11 cellular contexts compared by ENCODE assay signal in the genomic region with DNA sequence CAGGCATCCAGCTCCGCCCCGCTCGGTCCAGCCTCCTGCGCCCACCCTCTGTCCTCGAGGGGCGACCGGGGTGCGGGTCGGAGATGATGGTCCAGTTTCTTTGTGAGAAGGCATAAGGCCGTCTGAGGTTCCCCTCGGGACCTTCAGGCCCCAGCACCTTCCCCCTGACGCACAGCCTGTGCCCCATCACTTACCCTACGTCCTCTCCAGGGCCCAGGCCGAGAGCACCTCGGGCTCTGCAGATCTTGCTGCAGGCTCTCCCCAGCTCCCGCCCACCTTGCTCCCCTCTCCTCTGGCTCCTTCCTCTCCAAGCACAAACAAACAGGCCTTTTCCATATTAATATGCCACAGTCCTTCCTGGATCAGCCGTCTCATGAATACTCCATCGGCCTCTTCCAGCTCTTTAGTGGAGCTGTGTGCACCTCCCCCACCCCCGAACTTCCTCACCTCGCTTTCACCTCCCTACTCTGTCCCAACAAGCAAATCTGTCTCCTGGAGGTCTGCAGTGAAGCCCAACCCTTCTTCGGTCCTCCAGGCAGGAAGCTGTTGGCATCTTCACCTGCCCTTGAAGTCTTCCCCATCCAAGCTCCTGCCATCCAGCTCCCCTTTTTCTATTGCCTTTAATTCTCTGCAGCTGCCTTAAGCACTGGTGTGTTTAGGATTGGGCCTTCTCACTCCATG. TPM values are rescaled to one million over a fixed set of nuclear protein-coding genes. Genes with fewer than 3 reads are reported as not detected.
DNase-seq lines count a peak whose midpoint lies in the region; ATAC-seq, FAIRE-seq and TF ChIP-seq lines count a peak whose summit lies in the region.
"Had no signal": no experiment of that assay in that cellular context is flagged by ENCODE, and none has a peak within 500 bp of the region (broad histone marks: within the 10 kb centered on the region; RNA-seq: fewer than 3 reads in every experiment).

No MANE protein-coding gene starts in this region.

- FAIRE-seq in keratinocyte (lab: Jason Lieb, UNC), result no peak
- no peak for FAIRE-seq in RCC 7860 (lab: Jason Lieb, UNC)

- ATAC-seq in activated CD8-positive, alpha-beta T cell treated with anti-CD3 and anti-CD28 coated beads for 36 hours, result no peak
- no peak for ATAC-seq in GM18858 (IDR thresholded peaks at IDR 0.05; ENCODE audit: unreplicated experiment)
- ATAC-seq in HG03439 (IDR thresholded peaks at IDR 0.05; ENCODE audit: unreplicated experiment), result no peak

- H3K79me2 ChIP-seq in keratinocyte (ENCODE audit: control insufficient read depth, insufficient read depth, low read length), result no peaks in the 10 kb centered on the region

- H2AFZ ChIP-seq in keratinocyte (ENCODE audit: control insufficient read depth, low read length), result no peak overlapping the region

- POLR2A ChIA-PET in activated CD8-positive, alpha-beta T cell treated with anti-CD3 and anti-CD28 coated beads for 36 hours (lab: Charles Lee), result interaction anchor here (2.2 to 2.9 kb wide), 2 partner anchors 60 to 67 kb away, joined by 7 to 11 read pairs; partner anchors contain the start of gene ZMPSTE24

- no peaks in the 10 kb centered on the region for H3K36me3 ChIP-seq in keratinocyte (ENCODE audit: control insufficient read depth in 2 of 2, extremely low read depth in 1 of 2, insufficient read depth in 2 of 2, low read length in 2 of 2)

- H4K20me1 ChIP-seq in keratinocyte (ENCODE audit: control insufficient read depth, extremely low read depth, insufficient read depth, low read length), result no peaks in the 10 kb centered on the region

- dilution Hi-C loops in keratinocyte (cut with MboI; ENCODE audit: extremely low pct_ligation_motif_present, low sequenced_read_pairs), result no loop called here

- H3K27ac ChIP-seq in keratinocyte (ENCODE audit: control insufficient read depth, insufficient read depth, low read length) (no peak overlapping the region), substantia nigra (ENCODE audit: low read depth, low read length, poor library complexity, severe bottlenecking) (peak overlapping the region; percentile 99)

- H3K27me3 Mint-ChIP-seq in activated T-cell treated with anti-CD3 and anti-CD28 coated beads, Interleukin-2, amount 50 U/mL, for 24 hours, result peaks cover 21% of the 10 kb centered on the region
- H3K27me3 Mint-ChIP-seq in activated CD8-positive, alpha-beta T cell treated with anti-CD3 and anti-CD28 coated beads for 36 hours, result peaks cover 9% of the 10 kb centered on the region

- CTCF ChIA-PET in activated CD8-positive, alpha-beta T cell treated with anti-CD3 and anti-CD28 coated beads for 36 hours (lab: Charles Lee), result interaction anchor here (0.8 to 5.3 kb wide), 10 partner anchors 20 to 215 kb away, joined by 3 to 108 read pairs (median 4); no protein-coding TSS in a partner anchor

- H3K27me3 ChIP-seq in keratinocyte (ENCODE audit: control insufficient read depth, extremely low read depth, insufficient read depth, low read length), result peaks cover 26% of the 10 kb centered on the region

- peak overlapping the region; percentile 27 for H3K4me2 ChIP-seq in keratinocyte (ENCODE audit: control insufficient read depth, extremely low read depth, insufficient read depth, low read depth, low read length)

- H3K4me1 ChIP-seq in keratinocyte (ENCODE audit: control insufficient read depth, extremely low read depth, insufficient read depth, low read length), result peaks cover 12% of the 10 kb centered on the region

- no peak for DNase-seq in activated T-cell treated with anti-CD3 and anti-CD28 coated beads, Interleukin-2, amount 50 U/mL, for 24 hours
- DNase-seq in activated T-cell treated with anti-CD3 and anti-CD28 coated beads for 4 hours (no peak), keratinocyte (ENCODE audit: low read depth, low spot score) (no peak), substantia nigra (lab: John Stamatoyannopoulos, UW) (peak in 6 of 49 donors; percentile 33 to 50 (median 36)), RCC 7860 (ENCODE audit: low spot score) (no peak)
- DNase-seq in activated CD8-positive, alpha-beta T cell treated with anti-CD3 and anti-CD28 coated beads for 36 hours, result no peak
- DNase-seq: activated effector memory CD4-positive, alpha-beta T cell treated with anti-CD3 and anti-CD28 coated beads, Interleukin-2, amount 50 U/mL, for 16 hours; foreskin fibroblast; OCI-M1 had no signal

- TF ChIP-seq CTCF in activated CD8-positive, alpha-beta T cell treated with anti-CD3 and anti-CD28 coated beads for 36 hours (IDR thresholded peaks at IDR 0.05), result no peak
- no peak for TF ChIP-seq CTCF in keratinocyte (optimal IDR thresholded peaks at IDR 0.05 in 1 of 3, IDR thresholded peaks at IDR 0.05 in 1 of 3, conservative IDR thresholded peaks at IDR 0.05 in 1 of 3; ENCODE audit: extremely low read depth in 1 of 3, insufficient read depth in 2 of 3, low read length in 3 of 3)

- H3K36me3 Mint-ChIP-seq in activated T-cell treated with anti-CD3 and anti-CD28 coated beads, Interleukin-2, amount 50 U/mL, for 24 hours (ENCODE audit: low read depth), result no peaks in the 10 kb centered on the region
- H3K36me3 Mint-ChIP-seq in activated CD8-positive, alpha-beta T cell treated with anti-CD3 and anti-CD28 coated beads for 36 hours (ENCODE audit: low read depth), result no peaks in the 10 kb centered on the region

- intact Hi-C loops in activated CD8-positive, alpha-beta T cell treated with anti-CD3 and anti-CD28 coated beads for 36 hours (cut with micrococcal nuclease), result loop anchor here (10.0 kb wide), 2 partner anchors 87 to 163 kb away; no protein-coding TSS in a partner anchor

- H3K9me3 ChIP-seq in keratinocyte (ENCODE audit: control insufficient read depth, low read depth, low read length), result no peaks in the 10 kb centered on the region

- H3K9ac ChIP-seq in keratinocyte (ENCODE audit: control insufficient read depth, extremely low read depth, insufficient read depth, low read length), result no peak overlapping the region

- H3K4me3 ChIP-seq in keratinocyte (ENCODE audit: control insufficient read depth in 2 of 3, extremely low read depth in 1 of 3, insufficient read depth in 2 of 3, low read depth in 1 of 3, low read length in 3 of 3), result no peak overlapping the region

- H3K9me3 Mint-ChIP-seq in activated T-cell treated with anti-CD3 and anti-CD28 coated beads, Interleukin-2, amount 50 U/mL, for 24 hours, result no peaks in the 10 kb centered on the region
- H3K9me3 Mint-ChIP-seq in activated CD8-positive, alpha-beta T cell treated with anti-CD3 and anti-CD28 coated beads for 36 hours, result no peaks in the 10 kb centered on the region

- H3K4me1 Mint-ChIP-seq in activated T-cell treated with anti-CD3 and anti-CD28 coated beads, Interleukin-2, amount 50 U/mL, for 24 hours (ENCODE audit: low read depth), result peaks cover 45% of the 10 kb centered on the region
- H3K4me1 Mint-ChIP-seq in activated CD8-positive, alpha-beta T cell treated with anti-CD3 and anti-CD28 coated beads for 36 hours (ENCODE audit: low read depth), result peaks cover 30% of the 10 kb centered on the region

- no peak overlapping the region for H3K27ac Mint-ChIP-seq in activated T-cell treated with anti-CD3 and anti-CD28 coated beads, Interleukin-2, amount 50 U/mL, for 24 hours
- H3K27ac Mint-ChIP-seq in activated CD8-positive, alpha-beta T cell treated with anti-CD3 and anti-CD28 coated beads for 36 hours, result no peak overlapping the region

- H3K9me1 ChIP-seq in keratinocyte (ENCODE audit: control insufficient read depth, extremely low read depth, insufficient read depth, low read length), result no peaks in the 10 kb centered on the region

- H3K4me3 Mint-ChIP-seq in activated T-cell treated with anti-CD3 and anti-CD28 coated beads, Interleukin-2, amount 50 U/mL, for 24 hours, result peak overlapping the region; percentile 32
- H3K4me3 Mint-ChIP-seq in activated CD8-positive, alpha-beta T cell treated with anti-CD3 and anti-CD28 coated beads for 36 hours, result peak overlapping the region; percentile 79

RNA-seq across cellular contexts. Expression of gene COL9A2, which starts 0.4 kb away (rescaled TPM):
- total RNA-seq in activated CD8-positive, alpha-beta T cell treated with anti-CD3 and anti-CD28 coated beads for 36 hours, result 1 to 10 TPM; 4.3 to 5.4 TPM
- 1.2 to 3.0 TPM (median 1.6 TPM) in 3 replicates for polyA plus RNA-seq in keratinocyte
- polyA plus RNA-seq in keratinocyte (2011; ENCODE audit: low read depth), result 0.26 TPM
- 1.3 and 1.7 TPM in 2 replicates for polyA plus RNA-seq in keratinocyte (2011; cell fraction: cytosol; rRNA removed)
- 1.4 and 1.5 TPM in 2 replicates for polyA plus RNA-seq in keratinocyte (2011; cell fraction: nucleus; rRNA removed)
- 0.21 and 3.9 TPM in 2 replicates for polyA plus RNA-seq in keratinocyte (2012; ENCODE audit: low replicate concordance)
- polyA minus RNA-seq in keratinocyte, result 0.89 to 2.9 TPM (median 1.3 TPM) in 3 replicates
- 2.3 TPM for polyA minus RNA-seq in keratinocyte (2011; cell fraction: cytosol; rRNA and poly(A)+ RNA removed)
- 0.63 and 0.78 TPM in 2 replicates for polyA minus RNA-seq in keratinocyte (2011; cell fraction: nucleus; rRNA and poly(A)+ RNA removed)

RNA-seq across cellular contexts. Expression of gene SMAP2, which starts 56.0 kb away (rescaled TPM):
- 100 to 1,000 TPM; 204 to 209 TPM for total RNA-seq in activated CD8-positive, alpha-beta T cell treated with anti-CD3 and anti-CD28 coated beads for 36 hours
- 10.2 to 19.0 TPM (median 13.2 TPM) in 3 replicates for polyA plus RNA-seq in keratinocyte
- 46.9 TPM for polyA plus RNA-seq in keratinocyte (2011; ENCODE audit: low read depth)
- polyA plus RNA-seq in keratinocyte (2011; cell fraction: cytosol; rRNA removed), result 13.3 and 15.1 TPM in 2 replicates
- 15.1 and 16.6 TPM in 2 replicates for polyA plus RNA-seq in keratinocyte (2011; cell fraction: nucleus; rRNA removed)
- 15.6 and 19.3 TPM in 2 replicates for polyA plus RNA-seq in keratinocyte (2012; ENCODE audit: low replicate concordance)
- polyA minus RNA-seq in keratinocyte, result 17.1 to 20.4 TPM (median 19.9 TPM) in 3 replicates
- 10.6 TPM for polyA minus RNA-seq in keratinocyte (2011; cell fraction: cytosol; rRNA and poly(A)+ RNA removed)
- polyA minus RNA-seq in keratinocyte (2011; cell fraction: nucleus; rRNA and poly(A)+ RNA removed), result 7.2 and 10.9 TPM in 2 replicates

RNA-seq across cellular contexts. Expression of gene ZMPSTE24, which starts 59.5 kb away (rescaled TPM):
- 10 to 100 TPM; 20.1 to 21.2 TPM for total RNA-seq in activated CD8-positive, alpha-beta T cell treated with anti-CD3 and anti-CD28 coated beads for 36 hours
- polyA plus RNA-seq in keratinocyte, result 34.0 to 73.4 TPM (median 44.9 TPM) in 3 replicates
- polyA plus RNA-seq in keratinocyte (2011; ENCODE audit: low read depth), result 16.4 TPM
- 22.5 and 43.4 TPM in 2 replicates for polyA plus RNA-seq in keratinocyte (2011; cell fraction: cytosol; rRNA removed)
- polyA plus RNA-seq in keratinocyte (2011; cell fraction: nucleus; rRNA removed), result 48.0 and 77.7 TPM in 2 replicates
- polyA plus RNA-seq in keratinocyte (2012; ENCODE audit: low replicate concordance), result 30.2 and 49.7 TPM in 2 replicates
- polyA minus RNA-seq in keratinocyte, result 14.0 to 54.8 TPM (median 29.0 TPM) in 3 replicates
- 44.1 TPM for polyA minus RNA-seq in keratinocyte (2011; cell fraction: cytosol; rRNA and poly(A)+ RNA removed)
- 67.5 and 109 TPM in 2 replicates for polyA minus RNA-seq in keratinocyte (2011; cell fraction: nucleus; rRNA and poly(A)+ RNA removed)
